In the genomic region with DNA sequence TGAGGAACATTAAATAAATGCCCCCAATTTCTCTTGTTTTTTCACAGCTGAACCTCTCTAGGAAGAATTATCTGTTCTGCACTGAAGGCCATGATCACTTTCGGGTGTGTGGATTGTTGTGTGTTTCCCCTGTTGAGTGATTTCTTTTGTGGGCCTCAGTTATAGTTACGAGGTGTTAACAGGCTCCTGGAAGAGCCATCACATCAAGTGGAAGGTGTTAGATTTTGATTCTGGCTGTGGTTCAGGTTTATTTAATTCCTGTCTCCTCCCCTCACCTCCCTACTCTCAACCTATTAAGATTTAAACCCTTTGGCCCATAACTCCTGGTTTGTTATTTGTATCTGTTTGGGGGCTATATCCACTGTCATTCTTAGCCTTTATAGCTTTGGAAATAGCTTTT, we compare ENCODE assay signal across 34 cellular contexts.
"Had no signal": no experiment of that assay in that cellular context is flagged by ENCODE, and none has a peak within 500 bp of the region (broad histone marks: within the 10 kb centered on the region; RNA-seq: fewer than 3 reads in every experiment).

No MANE protein-coding gene starts in this region.

- H3K9me3 ChIP-seq: MG63 had no signal

- DNase-seq: Karpas-422, Kasumi-1, KG1, MG63, MM.1S, MV-4-11, NCI-H1048, NCI-H1092, NCI-H1092 treated with DMSO at 0.1 percent for 48 hours, NCI-H1105, NCI-H1105 treated with DMSO at 0.1 percent for 48 hours, NCI-H1417, NCI-H1417 treated with DMSO at 0.1 percent for 48 hours, NCI-H1436, NCI-H1436 treated with DMSO at 0.1 percent for 48 hours, NCI-H146, NCI-H1694, NCI-H1694 treated with DMSO at 0.1 percent for 48 hours, NCI-H187, NCI-H187 treated with DMSO at 0.1 percent for 48 hours, NCI-H1930, NCI-H2029, NCI-H2029 treated with DMSO at 0.1 percent for 48 hours, NCI-H2081, NCI-H2081 treated with DMSO at 0.1 percent for 48 hours, NCI-H2107, NCI-H2171, NCI-H2171 treated with DMSO at 0.1 percent for 48 hours, NCI-H2227 treated with DMSO at 0.1 percent for 48 hours, NCI-H226, NCI-H345, NCI-H446, NCI-H446 treated with DMSO at 0.1 percent for 48 hours had no signal

- H3K36me3 ChIP-seq: MG63 had no signal

- H3K4me3 ChIP-seq: MG63 had no signal

- H3K27ac ChIP-seq: KMS-11 had no signal

- H3K27me3 ChIP-seq: MG63 had no signal
